Comparison of ENCODE assay signal across 1 cellular context in genomic region chr2:99169534-99169933, GRCh38.
TF ChIP-seq lines count a peak whose summit lies in the region.

No MANE protein-coding gene starts in this region.

TF ChIP-seq in GM12878, 131 proteins besides CTCF, POLR2A, EP300 and RAD21 (continued from another document):
- TF ChIP-seq MEF2A (IDR thresholded peaks at IDR 0.05; ENCODE audit: insufficient read depth, low read depth, low read length) (no peak), MLLT1 (IDR thresholded peaks at IDR 0.05) (no peak), CHD2 (IDR thresholded peaks at IDR 0.05; ENCODE audit: borderline replicate concordance, low read depth, low read length) (no peak), BMI1 (IDR thresholded peaks at IDR 0.05; ENCODE audit: borderline replicate concordance) (no peak; the same call in 1 of the 2 replicates), ZNF207 (IDR thresholded peaks at IDR 0.05; ENCODE audit: borderline replicate concordance) (no peak), USF2 (IDR thresholded peaks at IDR 0.05; ENCODE audit: borderline replicate concordance, low read depth, low read length) (no peak), JUNB (IDR thresholded peaks at IDR 0.05) (peak; percentile 84), CBX5 (IDR thresholded peaks at IDR 0.05; ENCODE audit: low read depth) (no peak), PAX5 (IDR thresholded peaks at IDR 0.05; ENCODE audit: borderline replicate concordance, low read depth, low read length) (no peak), PAX8 (IDR thresholded peaks at IDR 0.05) (no peak), YY1 (IDR thresholded peaks at IDR 0.05; ENCODE audit: low read depth, low read length) (no peak), ATF3 (IDR thresholded peaks at IDR 0.05; ENCODE audit: borderline replicate concordance, extremely low read depth, low read depth, low read length) (no peak), BCL11A (IDR thresholded peaks at IDR 0.05; ENCODE audit: low read depth, low read length) (peak; percentile 77), CBX3 (IDR thresholded peaks at IDR 0.05; ENCODE audit: borderline replicate concordance, low read depth) (no peak), TBL1XR1 (IDR thresholded peaks at IDR 0.05; ENCODE audit: low read depth, low read length) (no peak), ATF2 (IDR thresholded peaks at IDR 0.05; ENCODE audit: low read length) (0 out of 2 replicates have a peak, but pooled peaks have one; percentile 39), BACH1 (IDR thresholded peaks at IDR 0.05; ENCODE audit: borderline replicate concordance) (no peak), SMAD1 (IDR thresholded peaks at IDR 0.05; ENCODE audit: low read depth, partially characterized antibody) (no peak), GABPA (IDR thresholded peaks at IDR 0.05; ENCODE audit: low read depth) (no peak), FOXK2 (IDR thresholded peaks at IDR 0.05) (no peak)
TF ChIP-seq in GM12878: peak in this region for 13.
